In genomic region chr1:112388436-112388835, GRCh38 we compare ENCODE assay signal across 12 cellular contexts. TPM values are rescaled to one million over a fixed set of nuclear protein-coding genes. Genes with fewer than 3 reads are reported as not detected.
DNase-seq lines count a peak whose midpoint lies in the region; ATAC-seq and TF ChIP-seq lines count a peak whose summit lies in the region.
"Had no signal": no experiment of that assay in that cellular context is flagged by ENCODE, and none has a peak within 500 bp of the region (broad histone marks: within the 10 kb centered on the region; RNA-seq: fewer than 3 reads in every experiment).

No MANE protein-coding gene starts in this region.

- no peak overlapping the region for H2AK5ac ChIP-seq in IMR-90 (ENCODE audit: low read depth, low read length)

- no peak overlapping the region for H3K27ac Mint-ChIP-seq in glutamatergic neuron (ENCODE audit: unreplicated experiment)

- no peak overlapping the region for H3K4me3 Mint-ChIP-seq in glutamatergic neuron (ENCODE audit: unreplicated experiment)

- no peak overlapping the region for H2BK20ac ChIP-seq in IMR-90 (ENCODE audit: low read depth, low read length)

- POLR2A ChIA-PET in IMR-90 (lab: Charles Lee; ENCODE audit: unreplicated experiment) = no interaction called here

- H3K4ac ChIP-seq in IMR-90 (ENCODE audit: low read depth, low read length) = no peak overlapping the region

- H4K91ac ChIP-seq in IMR-90 (ENCODE audit: insufficient read depth, low read depth, low read length) = no peak overlapping the region

- in situ Hi-C loops in IMR-90 (cut with MboI; ENCODE audit: low sequenced_read_pairs) = no loop called here

- no peak overlapping the region for H3K56ac ChIP-seq in IMR-90 (ENCODE audit: extremely low read depth, insufficient read depth, low read length)

- H3K9me3 ChIP-seq in IMR-90 (ENCODE audit: control insufficient read depth, insufficient read depth, low read length) (no peaks in the 10 kb centered on the region), mesodermal cell (ENCODE audit: control insufficient read depth, low read length) (no peaks in the 10 kb centered on the region), SJCRH30 (replicated peaks) (no peaks in the 10 kb centered on the region)

- no peaks in the 10 kb centered on the region for H3K36me3 Mint-ChIP-seq in glutamatergic neuron (ENCODE audit: unreplicated experiment)

- no peak overlapping the region for H2AK9ac ChIP-seq in IMR-90 (replicated peaks; ENCODE audit: low read depth, low read length, poor library complexity)

- TF ChIP-seq CTCF in AG10803 (conservative IDR thresholded peaks at IDR 0.05; ENCODE audit: low read length) (no peak), IMR-90 (conservative IDR thresholded peaks at IDR 0.05; ENCODE audit: low read depth, low read length) (no peak), glutamatergic neuron (IDR thresholded peaks at IDR 0.05; ENCODE audit: partially characterized antibody, unreplicated experiment) (no peak)

- CTCF ChIA-PET in IMR-90 (lab: Yijun Ruan, JAX) = interaction anchor here (0.7 to 1.3 kb wide), 2 partner anchors 78 to 320 kb away, joined by 3 read pairs; no protein-coding TSS in a partner anchor

- dilution Hi-C loops in IMR-90 (cut with HindIII; ENCODE audit: low sequenced_read_pairs, unreplicated experiment) = no loop called here

- H2AFZ ChIP-seq in IMR-90 (replicated peaks; ENCODE audit: low read length, poor library complexity) = peak overlapping the region; percentile 15

- no peak overlapping the region for H2BK15ac ChIP-seq in IMR-90 (ENCODE audit: low read depth, low read length)

- DNase-seq in AG10803 (ENCODE audit: low read depth) (peak; percentile 32), IMR-90 (peak; percentile 63), cerebellar cortex (ENCODE audit: low spot score) (peak; percentile 75), SJCRH30 (no peak), glutamatergic neuron (no peak), NCI-H510A treated with DMSO at 0.1 percent for 48 hours (lab: John Stamatoyannopoulos, UW) (no peak)
- DNase-seq: activated naive CD4-positive, alpha-beta T cell; H7; NCI-H524 treated with DMSO at 0.1 percent for 48 hours; right cardiac atrium had no signal

- no peaks in the 10 kb centered on the region for H3K9me3 Mint-ChIP-seq in glutamatergic neuron (ENCODE audit: unreplicated experiment)

- H3K9ac ChIP-seq in IMR-90 (ENCODE audit: low read depth, low read length) = 0 out of 2 replicates have a peak overlapping the region, but pooled peaks have one; percentile 20

- 0 out of 4 replicates have a peak overlapping the region, but pooled peaks of 1 of the 2 experiments have one; percentile 6 for H4K8ac ChIP-seq in IMR-90 (ENCODE audit: low read depth in 2 of 2, low read length in 2 of 2)

- no peak overlapping the region for H3K14ac ChIP-seq in IMR-90 (replicated peaks; ENCODE audit: low read depth, low read length)

- no peak overlapping the region for H3K4me3 ChIP-seq in AG10803 (ENCODE audit: low read length)
- H3K4me3 ChIP-seq in IMR-90 (ENCODE audit: insufficient read depth, low read depth, low read length) = no peak overlapping the region
- H3K4me3 ChIP-seq in mesodermal cell (ENCODE audit: extremely low read depth, insufficient read depth, low read length, poor library complexity, severe bottlenecking) = no peak overlapping the region
- H3K4me3 ChIP-seq in SJCRH30 = no peak overlapping the region

- H2BK120ac ChIP-seq in IMR-90 (ENCODE audit: low read depth, low read length) = no peak overlapping the region

- 33% methylated on average over 1 of the region's 3 CpGs; no CpG with 5 or more reads in 1 of the 2 experiments for WGBS in IMR-90 (ENCODE audit: extremely low coverage in 2 of 2, insufficient read length in 1 of 2), 2 experiments
- WGBS in mesodermal cell (ENCODE audit: insufficient coverage in 2 of 2), 2 experiments = 43 to 52% methylated on average over 3 of the region's 3 CpGs

- H4K20me1 ChIP-seq in IMR-90 (ENCODE audit: insufficient read depth, low read length) = no peaks in the 10 kb centered on the region

- H3K9me1 ChIP-seq in IMR-90 (ENCODE audit: insufficient read depth, low read length) = peaks cover under 1% of the 10 kb centered on the region; the same call in 1 of the 2 replicates

- intact Hi-C loops in IMR-90 (cut with micrococcal nuclease) = no loop called here

- H3K36me3 ChIP-seq in IMR-90 (ENCODE audit: control insufficient read depth, insufficient read depth, low read length) (no peaks in the 10 kb centered on the region), mesodermal cell (ENCODE audit: control insufficient read depth, insufficient read depth, low read length) (no peaks in the 10 kb centered on the region), SJCRH30 (no peaks in the 10 kb centered on the region)

- no peak for TF ChIP-seq RAD21 in IMR-90 (IDR thresholded peaks at IDR 0.05; ENCODE audit: low read length)

- H3K4me2 ChIP-seq in IMR-90 (ENCODE audit: low read depth, low read length) = peak overlapping the region; percentile 3; the same call in 1 of the 2 replicates

- no peaks in the 10 kb centered on the region for H3K27me3 Mint-ChIP-seq in glutamatergic neuron (ENCODE audit: unreplicated experiment)

- H3K79me1 ChIP-seq in IMR-90 (ENCODE audit: low read depth in 1 of 2, low read length in 2 of 2) = peaks cover under 1 to 12% of the 10 kb centered on the region in 2 experiments; a peak in 3 of 4 replicates

- BruUV-seq in IMR-90 (replicated peaks; lab: Mats Ljungman, UMichigan) = no TSS peak

- no peak overlapping the region for H3K18ac ChIP-seq in IMR-90 (ENCODE audit: low read depth, low read length)

- no peak for TF ChIP-seq POLR2A in IMR-90 (IDR thresholded peaks at IDR 0.05; ENCODE audit: low read depth, low read length)

- H3K4me1 Mint-ChIP-seq in glutamatergic neuron (ENCODE audit: low read depth, unreplicated experiment) = peaks cover 5% of the 10 kb centered on the region

- no peak overlapping the region for H3K23ac ChIP-seq in IMR-90 (ENCODE audit: low read depth, low read length)

- no peak overlapping the region for H3K27ac ChIP-seq in IMR-90 (ENCODE audit: insufficient read depth, low read length)
- peak overlapping the region; percentile 17 for H3K27ac ChIP-seq in mesodermal cell (ENCODE audit: low read depth, low read length, severe bottlenecking)
- H3K27ac ChIP-seq in SJCRH30 = no peak overlapping the region

- no peak overlapping the region for H4K5ac ChIP-seq in IMR-90 (ENCODE audit: low read depth, low read length)

- ATAC-seq in IMR-90 (ENCODE audit: low read depth) (no peak), HG03045 (IDR thresholded peaks at IDR 0.05; ENCODE audit: unreplicated experiment) (no peak)

- no peak overlapping the region for H2BK5ac ChIP-seq in IMR-90 (ENCODE audit: low read depth, low read length, poor library complexity, severe bottlenecking)

- H3K27me3 ChIP-seq in IMR-90 (ENCODE audit: control insufficient read depth, insufficient read depth, low read length) (peaks cover 12% of the 10 kb centered on the region), SJCRH30 (0 out of 2 replicates have a peak, but pooled peaks cover 2% of the 10 kb centered on the region)

- H3K4me1 ChIP-seq in IMR-90 (ENCODE audit: control insufficient read depth, insufficient read depth, low read length) (peaks cover 2% of the 10 kb centered on the region; the same call in 1 of the 2 replicates), mesodermal cell (ENCODE audit: control insufficient read depth, insufficient read depth, low read length, poor library complexity, severe bottlenecking) (peaks cover 11% of the 10 kb centered on the region), SJCRH30 (peaks cover 2% of the 10 kb centered on the region; the same call in 1 of the 2 replicates)

TF ChIP-seq in IMR-90, 13 proteins besides CTCF, POLR2A, EP300 and RAD21:
- no peak for TF ChIP-seq CHD1 (IDR thresholded peaks at IDR 0.05; ENCODE audit: low read depth, low read length)
- no peak for TF ChIP-seq RFX5 (IDR thresholded peaks at IDR 0.05; ENCODE audit: low read depth, low read length)
- TF ChIP-seq NFE2L2 (IDR thresholded peaks at IDR 0.05; ENCODE audit: low read depth, low read length) = no peak
- no peak for TF ChIP-seq MAFK (IDR thresholded peaks at IDR 0.05; ENCODE audit: low read depth, low read length)
- TF ChIP-seq SMC3 (IDR thresholded peaks at IDR 0.05; ENCODE audit: low read depth, low read length) = no peak
- no peak for TF ChIP-seq BHLHE40 (IDR thresholded peaks at IDR 0.05; ENCODE audit: low read depth, low read length)
- no peak for TF ChIP-seq MXI1 (IDR thresholded peaks at IDR 0.05; ENCODE audit: borderline replicate concordance, low read depth, low read length)
- TF ChIP-seq CEBPB (IDR thresholded peaks at IDR 0.05; ENCODE audit: low read depth, low read length) = no peak
- no peak for TF ChIP-seq RCOR1 (IDR thresholded peaks at IDR 0.05; ENCODE audit: insufficient replicate concordance, low read length)

RNA-seq across cellular contexts. Expression of gene CTTNBP2NL, which starts 7.6 kb away (rescaled TPM):
- total RNA-seq in IMR-90 (2012; rRNA removed) (22.0 and 31.7 TPM in 2 replicates), glutamatergic neuron (ENCODE audit: unreplicated experiment) (66.2 TPM)
- 11.0 and 12.4 TPM in 2 replicates for polyA plus RNA-seq in IMR-90 (2012; rRNA removed)
- 2.7 and 4.7 TPM in 2 replicates for polyA plus RNA-seq in IMR-90 (2012; cell fraction: cytosol; rRNA removed)
- 4.7 and 13.2 TPM in 2 replicates for polyA plus RNA-seq in IMR-90 (2012; cell fraction: nucleus; rRNA removed; ENCODE audit: low replicate concordance)
- polyA plus RNA-seq in mesodermal cell (2013, experiment 1 of 2) = 24.7 TPM
- 28.0 TPM for polyA plus RNA-seq in mesodermal cell (2013, experiment 2 of 2)
- 12.1 and 13.2 TPM in 2 replicates for total RNA-seq in SJCRH30 (2014; rRNA removed; shearing (Covaris generic))

Comparison
In these comparisons a context has a peak if more than half of its experiments do, and no peak if none do; other contexts are left out.
1. DNase-seq: peak in AG10803 (single experiment), IMR-90 (single experiment) and cerebellar cortex (single experiment); none in SJCRH30 (0 of 2), glutamatergic neuron (single experiment) and NCI-H510A treated with DMSO at 0.1 percent for 48 hours (single experiment).